In the genomic region with DNA sequence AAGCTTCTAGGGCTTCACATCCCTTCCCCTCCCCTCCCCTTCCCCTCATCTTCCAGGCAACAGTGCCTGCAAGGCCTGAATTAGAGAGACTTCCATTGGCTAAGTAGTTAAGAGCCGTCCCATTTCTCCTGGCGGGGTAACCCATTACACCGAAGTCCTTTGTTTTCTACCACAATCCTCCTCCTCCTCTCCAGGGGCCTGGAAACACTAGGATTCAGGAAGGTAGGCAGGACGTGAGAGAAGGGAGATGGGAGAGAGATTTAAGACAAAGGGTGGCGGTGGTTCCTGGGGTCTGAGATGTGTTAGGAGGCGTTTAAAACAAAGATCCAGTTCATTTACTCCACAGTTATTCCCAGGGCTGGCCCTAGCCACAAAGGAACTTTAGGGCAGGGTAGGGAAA, we compare ENCODE assay signal across 1 cellular context.
TF ChIP-seq lines count a peak whose summit lies in the region.

No MANE protein-coding gene starts in this region.

TF ChIP-seq in GM23338, 12 proteins besides CTCF, POLR2A, EP300 and RAD21 (continued from another document):
- TF ChIP-seq, protein P1, sequence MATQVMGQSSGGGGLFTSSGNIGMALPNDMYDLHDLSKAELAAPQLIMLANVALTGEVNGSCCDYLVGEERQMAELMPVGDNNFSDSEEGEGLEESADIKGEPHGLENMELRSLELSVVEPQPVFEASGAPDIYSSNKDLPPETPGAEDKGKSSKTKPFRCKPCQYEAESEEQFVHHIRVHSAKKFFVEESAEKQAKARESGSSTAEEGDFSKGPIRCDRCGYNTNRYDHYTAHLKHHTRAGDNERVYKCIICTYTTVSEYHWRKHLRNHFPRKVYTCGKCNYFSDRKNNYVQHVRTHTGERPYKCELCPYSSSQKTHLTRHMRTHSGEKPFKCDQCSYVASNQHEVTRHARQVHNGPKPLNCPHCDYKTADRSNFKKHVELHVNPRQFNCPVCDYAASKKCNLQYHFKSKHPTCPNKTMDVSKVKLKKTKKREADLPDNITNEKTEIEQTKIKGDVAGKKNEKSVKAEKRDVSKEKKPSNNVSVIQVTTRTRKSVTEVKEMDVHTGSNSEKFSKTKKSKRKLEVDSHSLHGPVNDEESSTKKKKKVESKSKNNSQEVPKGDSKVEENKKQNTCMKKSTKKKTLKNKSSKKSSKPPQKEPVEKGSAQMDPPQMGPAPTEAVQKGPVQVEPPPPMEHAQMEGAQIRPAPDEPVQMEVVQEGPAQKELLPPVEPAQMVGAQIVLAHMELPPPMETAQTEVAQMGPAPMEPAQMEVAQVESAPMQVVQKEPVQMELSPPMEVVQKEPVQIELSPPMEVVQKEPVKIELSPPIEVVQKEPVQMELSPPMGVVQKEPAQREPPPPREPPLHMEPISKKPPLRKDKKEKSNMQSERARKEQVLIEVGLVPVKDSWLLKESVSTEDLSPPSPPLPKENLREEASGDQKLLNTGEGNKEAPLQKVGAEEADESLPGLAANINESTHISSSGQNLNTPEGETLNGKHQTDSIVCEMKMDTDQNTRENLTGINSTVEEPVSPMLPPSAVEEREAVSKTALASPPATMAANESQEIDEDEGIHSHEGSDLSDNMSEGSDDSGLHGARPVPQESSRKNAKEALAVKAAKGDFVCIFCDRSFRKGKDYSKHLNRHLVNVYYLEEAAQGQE (IDR thresholded peaks at IDR 0.05; ENCODE audit: unreplicated experiment) = no peak
- TF ChIP-seq ZNF331 (CRISPR knock-in tag; IDR thresholded peaks at IDR 0.05; ENCODE audit: low read depth) (no peak), NANOG (IDR thresholded peaks at IDR 0.05; ENCODE audit: borderline replicate concordance) (no peak), EZH2phosphoT487 (IDR thresholded peaks at IDR 0.05; ENCODE audit: unreplicated experiment) (no peak), POLR2AphosphoS5 (IDR thresholded peaks at IDR 0.05; ENCODE audit: low read depth) (no peak), EZH2 (IDR thresholded peaks at IDR 0.05; ENCODE audit: low read depth, unreplicated experiment) (no peak)
- TF ChIP-seq, protein P2, sequence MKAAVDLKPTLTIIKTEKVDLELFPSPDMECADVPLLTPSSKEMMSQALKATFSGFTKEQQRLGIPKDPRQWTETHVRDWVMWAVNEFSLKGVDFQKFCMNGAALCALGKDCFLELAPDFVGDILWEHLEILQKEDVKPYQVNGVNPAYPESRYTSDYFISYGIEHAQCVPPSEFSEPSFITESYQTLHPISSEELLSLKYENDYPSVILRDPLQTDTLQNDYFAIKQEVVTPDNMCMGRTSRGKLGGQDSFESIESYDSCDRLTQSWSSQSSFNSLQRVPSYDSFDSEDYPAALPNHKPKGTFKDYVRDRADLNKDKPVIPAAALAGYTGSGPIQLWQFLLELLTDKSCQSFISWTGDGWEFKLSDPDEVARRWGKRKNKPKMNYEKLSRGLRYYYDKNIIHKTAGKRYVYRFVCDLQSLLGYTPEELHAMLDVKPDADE (IDR thresholded peaks at IDR 0.05) = no peak
- TF ChIP-seq, protein P3, sequence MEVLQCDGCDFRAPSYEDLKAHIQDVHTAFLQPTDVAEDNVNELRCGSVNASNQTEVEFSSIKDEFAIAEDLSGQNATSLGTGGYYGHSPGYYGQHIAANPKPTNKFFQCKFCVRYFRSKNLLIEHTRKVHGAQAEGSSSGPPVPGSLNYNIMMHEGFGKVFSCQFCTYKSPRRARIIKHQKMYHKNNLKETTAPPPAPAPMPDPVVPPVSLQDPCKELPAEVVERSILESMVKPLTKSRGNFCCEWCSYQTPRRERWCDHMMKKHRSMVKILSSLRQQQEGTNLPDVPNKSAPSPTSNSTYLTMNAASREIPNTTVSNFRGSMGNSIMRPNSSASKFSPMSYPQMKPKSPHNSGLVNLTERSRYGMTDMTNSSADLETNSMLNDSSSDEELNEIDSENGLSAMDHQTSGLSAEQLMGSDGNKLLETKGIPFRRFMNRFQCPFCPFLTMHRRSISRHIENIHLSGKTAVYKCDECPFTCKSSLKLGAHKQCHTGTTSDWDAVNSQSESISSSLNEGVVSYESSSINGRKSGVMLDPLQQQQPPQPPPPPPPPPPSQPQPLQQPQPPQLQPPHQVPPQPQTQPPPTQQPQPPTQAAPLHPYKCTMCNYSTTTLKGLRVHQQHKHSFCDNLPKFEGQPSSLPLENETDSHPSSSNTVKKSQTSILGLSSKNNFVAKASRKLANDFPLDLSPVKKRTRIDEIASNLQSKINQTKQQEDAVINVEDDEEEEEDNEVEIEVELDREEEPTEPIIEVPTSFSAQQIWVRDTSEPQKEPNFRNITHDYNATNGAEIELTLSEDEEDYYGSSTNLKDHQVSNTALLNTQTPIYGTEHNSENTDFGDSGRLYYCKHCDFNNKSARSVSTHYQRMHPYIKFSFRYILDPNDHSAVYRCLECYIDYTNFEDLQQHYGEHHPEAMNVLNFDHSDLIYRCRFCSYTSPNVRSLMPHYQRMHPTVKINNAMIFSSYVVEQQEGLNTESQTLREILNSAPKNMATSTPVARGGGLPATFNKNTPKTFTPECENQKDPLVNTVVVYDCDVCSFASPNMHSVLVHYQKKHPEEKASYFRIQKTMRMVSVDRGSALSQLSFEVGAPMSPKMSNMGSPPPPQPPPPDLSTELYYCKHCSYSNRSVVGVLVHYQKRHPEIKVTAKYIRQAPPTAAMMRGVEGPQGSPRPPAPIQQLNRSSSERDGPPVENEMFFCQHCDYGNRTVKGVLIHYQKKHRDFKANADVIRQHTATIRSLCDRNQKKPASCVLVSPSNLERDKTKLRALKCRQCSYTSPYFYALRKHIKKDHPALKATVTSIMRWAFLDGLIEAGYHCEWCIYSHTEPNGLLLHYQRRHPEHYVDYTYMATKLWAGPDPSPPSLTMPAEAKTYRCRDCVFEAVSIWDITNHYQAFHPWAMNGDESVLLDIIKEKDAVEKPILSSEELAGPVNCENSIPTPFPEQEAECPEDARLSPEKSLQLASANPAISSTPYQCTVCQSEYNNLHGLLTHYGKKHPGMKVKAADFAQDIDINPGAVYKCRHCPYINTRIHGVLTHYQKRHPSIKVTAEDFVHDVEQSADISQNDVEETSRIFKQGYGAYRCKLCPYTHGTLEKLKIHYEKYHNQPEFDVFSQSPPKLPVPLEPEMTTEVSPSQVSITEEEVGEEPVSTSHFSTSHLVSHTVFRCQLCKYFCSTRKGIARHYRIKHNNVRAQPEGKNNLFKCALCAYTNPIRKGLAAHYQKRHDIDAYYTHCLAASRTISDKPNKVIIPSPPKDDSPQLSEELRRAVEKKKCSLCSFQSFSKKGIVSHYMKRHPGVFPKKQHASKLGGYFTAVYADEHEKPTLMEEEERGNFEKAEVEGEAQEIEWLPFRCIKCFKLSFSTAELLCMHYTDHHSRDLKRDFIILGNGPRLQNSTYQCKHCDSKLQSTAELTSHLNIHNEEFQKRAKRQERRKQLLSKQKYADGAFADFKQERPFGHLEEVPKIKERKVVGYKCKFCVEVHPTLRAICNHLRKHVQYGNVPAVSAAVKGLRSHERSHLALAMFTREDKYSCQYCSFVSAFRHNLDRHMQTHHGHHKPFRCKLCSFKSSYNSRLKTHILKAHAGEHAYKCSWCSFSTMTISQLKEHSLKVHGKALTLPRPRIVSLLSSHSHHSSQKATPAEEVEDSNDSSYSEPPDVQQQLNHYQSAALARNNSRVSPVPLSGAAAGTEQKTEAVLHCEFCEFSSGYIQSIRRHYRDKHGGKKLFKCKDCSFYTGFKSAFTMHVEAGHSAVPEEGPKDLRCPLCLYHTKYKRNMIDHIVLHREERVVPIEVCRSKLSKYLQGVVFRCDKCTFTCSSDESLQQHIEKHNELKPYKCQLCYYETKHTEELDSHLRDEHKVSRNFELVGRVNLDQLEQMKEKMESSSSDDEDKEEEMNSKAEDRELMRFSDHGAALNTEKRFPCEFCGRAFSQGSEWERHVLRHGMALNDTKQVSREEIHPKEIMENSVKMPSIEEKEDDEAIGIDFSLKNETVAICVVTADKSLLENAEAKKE (CRISPR knock-in tag; IDR thresholded peaks at IDR 0.05) = no peak
